ENCODE assay signal across 12 cellular contexts in the genomic region with DNA sequence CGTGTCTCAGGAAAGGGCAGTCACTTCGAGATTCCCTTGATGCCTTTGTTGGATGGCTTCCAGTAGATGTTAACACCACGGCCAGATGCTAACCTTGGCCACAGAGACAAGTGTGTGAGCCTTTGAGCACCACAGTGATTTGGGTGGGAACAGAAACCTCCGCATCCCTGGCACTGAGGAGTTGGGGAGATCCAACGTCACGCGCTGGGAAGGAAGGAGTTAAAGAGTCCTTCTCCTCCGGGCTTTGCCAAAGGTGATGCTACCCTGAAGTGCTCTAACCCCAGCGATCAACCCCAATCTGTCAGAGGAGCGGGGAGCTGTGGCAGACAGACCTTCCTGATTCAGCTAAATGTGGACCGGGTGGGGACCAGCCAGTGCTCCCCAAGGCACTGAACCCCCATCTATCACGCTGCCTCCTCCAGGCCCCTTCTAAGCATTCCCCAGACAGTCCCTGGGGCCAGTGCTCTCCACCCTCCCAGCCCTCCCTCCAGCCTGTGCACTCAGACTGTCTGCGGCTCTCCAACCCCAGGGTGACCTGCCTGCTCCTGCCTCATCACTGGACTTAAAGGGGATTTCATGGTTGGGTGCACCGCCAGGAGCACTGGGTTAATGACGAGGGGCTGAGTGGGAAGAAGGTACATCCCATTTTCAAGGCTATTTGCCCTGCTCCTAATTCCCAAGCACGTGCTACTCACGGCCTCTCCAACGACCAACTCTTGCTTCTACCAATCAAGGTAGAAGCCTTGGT. TPM values are rescaled to one million over a fixed set of nuclear protein-coding genes. Genes with fewer than 3 reads are reported as not detected.
DNase-seq lines count a peak whose midpoint lies in the region; ATAC-seq and TF ChIP-seq lines count a peak whose summit lies in the region.
"Had no signal": no experiment of that assay in that cellular context is flagged by ENCODE, and none has a peak within 500 bp of the region (broad histone marks: within the 10 kb centered on the region; RNA-seq: fewer than 3 reads in every experiment).

No MANE protein-coding gene starts in this region.

- ATAC-seq in GM19372 (IDR thresholded peaks at IDR 0.05; ENCODE audit: low read depth, unreplicated experiment) (peak; percentile 6), gastroesophageal sphincter (no peak)
- ATAC-seq: HCT116, left lung had no signal

- no peaks in the 10 kb centered on the region for H3K9me3 ChIP-seq in BLaER1 treated with 17β-estradiol and CSF1 and Interleukin-3, amounts not matched to agents 10 nM and 100 nM (replicated peaks in 1 of 11)
- no peaks in the 10 kb centered on the region for H3K9me3 ChIP-seq in gastroesophageal sphincter
- H3K9me3 ChIP-seq: left lung had no signal

- peak overlapping the region; percentile 93 to 100 (median 99) for H3K4me2 ChIP-seq in BLaER1 treated with 17β-estradiol and CSF1 and Interleukin-3, amounts not matched to agents 10 nM and 100 nM

- H3K9me3 Mint-ChIP-seq in IgD-negative memory B cell (no peaks in the 10 kb centered on the region), immature natural killer cell (no peaks in the 10 kb centered on the region)

- H3K4me3 Mint-ChIP-seq in IgD-negative memory B cell (peak overlapping the region; percentile 54 to 94 (median 90)), immature natural killer cell (no peak overlapping the region)
- H3K4me3 Mint-ChIP-seq: activated CD8-positive, alpha-beta memory T cell treated with anti-CD3 and anti-CD28 coated beads, Interleukin-2, amount 10 ng/mL, durations not matched to agents 7 days and 5 days had no signal

- no peak for TF ChIP-seq POLR2A in gastroesophageal sphincter (IDR thresholded peaks at IDR 0.05)

- peaks cover 24% of the 10 kb centered on the region for H3K27me3 Mint-ChIP-seq in IgD-negative memory B cell
- H3K27me3 Mint-ChIP-seq in immature natural killer cell (ENCODE audit: low read depth in 3 of 3) = peaks cover 0 to 4% (median 0%) of the 10 kb centered on the region in 3 donors

- H3K27ac Mint-ChIP-seq in IgD-negative memory B cell (peak overlapping the region; percentile 86 to 97 (median 94)), immature natural killer cell (peak overlapping the region in 2 of 6 donors; percentile 11 to 45)
- H3K27ac Mint-ChIP-seq: activated CD8-positive, alpha-beta memory T cell treated with anti-CD3 and anti-CD28 coated beads, Interleukin-2, amount 10 ng/mL, durations not matched to agents 7 days and 5 days had no signal

- H3K36me3 Mint-ChIP-seq in IgD-negative memory B cell = peaks cover 4% of the 10 kb centered on the region
- H3K36me3 Mint-ChIP-seq in immature natural killer cell = no peaks in the 10 kb centered on the region
- H3K36me3 Mint-ChIP-seq: activated CD8-positive, alpha-beta memory T cell treated with anti-CD3 and anti-CD28 coated beads, Interleukin-2, amount 10 ng/mL, durations not matched to agents 7 days and 5 days had no signal

- no peaks in the 10 kb centered on the region for H3K36me3 ChIP-seq in BLaER1 treated with 17β-estradiol and CSF1 and Interleukin-3, amounts not matched to agents 10 nM and 100 nM
- no peaks in the 10 kb centered on the region for H3K36me3 ChIP-seq in gastroesophageal sphincter
- H3K36me3 ChIP-seq: left lung had no signal

- H3K27ac ChIP-seq in BLaER1 treated with 17β-estradiol and CSF1 and Interleukin-3, amounts not matched to agents 10 nM and 100 nM = peak overlapping the region in 9 of 11 experiments; percentile 3 to 87 (median 74); a peak in 16 of 22 replicates
- H3K27ac ChIP-seq in gastroesophageal sphincter = peak overlapping the region in 3 of 4 donors; percentile 9 to 26 (median 22)
- H3K27ac ChIP-seq: left lung had no signal

- H3K4me3 ChIP-seq in BLaER1 treated with 17β-estradiol and CSF1 and Interleukin-3, amounts not matched to agents 10 nM and 100 nM = peak overlapping the region in 6 of 10 experiments; percentile 4 to 81 (median 31); a peak in 8 of 20 replicates
- no peak overlapping the region for H3K4me3 ChIP-seq in gastroesophageal sphincter
- H3K4me3 ChIP-seq: left lung had no signal

- peaks cover 78 to 90% (median 85%) of the 10 kb centered on the region in 10 experiments for H3K4me1 ChIP-seq in BLaER1 treated with 17β-estradiol and CSF1 and Interleukin-3, amounts not matched to agents 10 nM and 100 nM
- peaks cover 0 to 63% (median 26%) of the 10 kb centered on the region in 3 donors for H3K4me1 ChIP-seq in gastroesophageal sphincter

- TF ChIP-seq CTCF in gastroesophageal sphincter (IDR thresholded peaks at IDR 0.05) = no peak

- H3K27me3 ChIP-seq in BLaER1 treated with 17β-estradiol and CSF1 and Interleukin-3, amounts not matched to agents 10 nM and 100 nM = peaks cover 0 to 23% (median 5%) of the 10 kb centered on the region in 11 experiments; a peak in 9 of 22 replicates
- no peaks in the 10 kb centered on the region for H3K27me3 ChIP-seq in gastroesophageal sphincter

- 56 to 63% methylated on average over 3 to 7 of the region's 18 CpGs for WGBS in gastroesophageal sphincter (ENCODE audit: low coverage in 1 of 2), 2 donors

- peak overlapping the region; percentile 13 to 81 (median 47); a peak in 15 of 22 replicates for H3K9ac ChIP-seq in BLaER1 treated with 17β-estradiol and CSF1 and Interleukin-3, amounts not matched to agents 10 nM and 100 nM

- DNase-seq in AG08396 (ENCODE audit: low spot score) (no peak), SHP77 treated with DMSO at 0.1 percent for 48 hours (lab: John Stamatoyannopoulos, UW) (no peak), immature natural killer cell (no peak), activated T-cell treated with anti-CD3 and anti-CD28 coated beads for 4 hours (no peak)
- DNase-seq: C1 segment of cervical spinal cord, left lung had no signal

- H3K4me1 Mint-ChIP-seq in IgD-negative memory B cell = peaks cover 28 to 41% (median 40%) of the 10 kb centered on the region in 3 donors
- H3K4me1 Mint-ChIP-seq in immature natural killer cell = peaks cover 12 to 20% of the 10 kb centered on the region in 2 donors

- TF ChIP-seq EP300 in gastroesophageal sphincter (IDR thresholded peaks at IDR 0.05) = no peak

- H4K20me1 ChIP-seq in BLaER1 treated with 17β-estradiol and CSF1 and Interleukin-3, amounts not matched to agents 10 nM and 100 nM = peaks cover 12 to 90% (median 51%) of the 10 kb centered on the region in 11 experiments

RNA-seq across cellular contexts. Expression of a gene that starts 3.2 kb away (rescaled TPM):
- polyA plus RNA-seq in IgD-negative memory B cell = 19.2 TPM
- 100 to 1,000 TPM in 3 of 4 donors, 10 to 100 TPM in 1; 62.6 to 147 (median 114) TPM for total RNA-seq in gastroesophageal sphincter
- 10 to 100 TPM; 11.2 to 36.2 (median 14.8) TPM for polyA plus RNA-seq in immature natural killer cell

Comparison
In these comparisons a context has a peak if more than half of its experiments do, and no peak if none do; other contexts are left out.
1. H3K4me3 ChIP-seq: peak in BLaER1 treated with 17β-estradiol and CSF1 and Interleukin-3, amounts not matched to agents 10 nM and 100 nM (6 of 10); none in gastroesophageal sphincter (0 of 2).
2. H3K4me3 Mint-ChIP-seq: peak in IgD-negative memory B cell (4 of 4); none in immature natural killer cell (0 of 5).